ENCODE assay signal across 14 cellular contexts in genomic region chr11:102309621-102310541, GRCh38. TPM values are rescaled to one million over a fixed set of nuclear protein-coding genes. Genes with fewer than 3 reads are reported as not detected.
DNase-seq lines count a peak whose midpoint lies in the region; ATAC-seq, FAIRE-seq and TF ChIP-seq lines count a peak whose summit lies in the region.
"Had no signal": no experiment of that assay in that cellular context is flagged by ENCODE, and none has a peak within 500 bp of the region (broad histone marks: within the 10 kb centered on the region; RNA-seq: fewer than 3 reads in every experiment).

No MANE protein-coding gene starts in this region.

- no peaks in the 10 kb centered on the region for H3K9me3 ChIP-seq in SK-N-SH
- H3K9me3 ChIP-seq in WERI-Rb-1 (ENCODE audit: severe bottlenecking): no peaks in the 10 kb centered on the region
- H3K9me3 ChIP-seq in neural progenitor cell (ENCODE audit: low read depth): no peaks in the 10 kb centered on the region

- peaks cover 2% of the 10 kb centered on the region for H3K4me1 Mint-ChIP-seq in neural progenitor cell

- DNase-seq in SK-N-SH (no peak), HTR-8/SVneo (ENCODE audit: insufficient read length, low spot score) (no peak), WERI-Rb-1 (no peak), neural progenitor cell (ENCODE audit: low spot score) (peak; percentile 35), GM19239 (ENCODE audit: insufficient read length, low spot score) (no peak), cerebellar cortex (ENCODE audit: low spot score) (no peak), NCI-H446 treated with DMSO at 0.1 percent for 48 hours (lab: John Stamatoyannopoulos, UW) (no peak)
- DNase-seq: activated CD4-positive, alpha-beta T cell treated with anti-CD3 and anti-CD28 coated beads for 1 hour; DMS79; Kasumi-1; occipital lobe had no signal

- H2AFZ ChIP-seq in SK-N-SH (ENCODE audit: low read depth): no peak overlapping the region
- peak overlapping the region; percentile 20 for H2AFZ ChIP-seq in neural progenitor cell (replicated peaks)

- ATAC-seq in SK-N-SH treated with all-trans-retinoic acid at 6 μM for 48 hours: no peak

- H3K4me3 ChIP-seq in SK-N-SH (ENCODE audit: low read depth in 2 of 2, low read length in 1 of 2): no peak overlapping the region
- H3K4me3 ChIP-seq in WERI-Rb-1 (ENCODE audit: low read depth, low read length): no peak overlapping the region
- H3K4me3 ChIP-seq in neural progenitor cell: no peak overlapping the region

- H3K79me2 ChIP-seq in SK-N-SH (ENCODE audit: insufficient read depth) (no peaks in the 10 kb centered on the region), neural progenitor cell (ENCODE audit: low read depth) (no peaks in the 10 kb centered on the region)

- no peaks in the 10 kb centered on the region for H3K27me3 ChIP-seq in SK-N-SH (ENCODE audit: insufficient read depth)
- no peaks in the 10 kb centered on the region for H3K27me3 ChIP-seq in WERI-Rb-1 (ENCODE audit: insufficient read depth, low read depth, severe bottlenecking)
- H3K27me3 ChIP-seq in neural progenitor cell: no peaks in the 10 kb centered on the region

- no peak for TF ChIP-seq EP300 in SK-N-SH (IDR thresholded peaks at IDR 0.05; ENCODE audit: borderline replicate concordance in 1 of 2, low read depth in 1 of 2, low read length in 1 of 2)

- peaks cover 2% of the 10 kb centered on the region for H3K36me3 Mint-ChIP-seq in neural progenitor cell
- H3K36me3 Mint-ChIP-seq: brain had no signal

- H3K36me3 ChIP-seq in SK-N-SH (replicated peaks in 1 of 2; ENCODE audit: control insufficient read depth in 1 of 2, insufficient read depth in 2 of 2, low read length in 1 of 2) (no peaks in the 10 kb centered on the region), WERI-Rb-1 (no peaks in the 10 kb centered on the region), neural progenitor cell (no peaks in the 10 kb centered on the region)

- WGBS in SK-N-SH (ENCODE audit: low lambda C conversion rate): 91% methylated on average over 25 of the region's 25 CpGs

- H3K27me3 Mint-ChIP-seq in neural progenitor cell (ENCODE audit: insufficient read depth, low read depth): no peaks in the 10 kb centered on the region

- H3K27ac ChIP-seq in SK-N-SH (ENCODE audit: low read depth in 2 of 2, low read length in 1 of 2) (no peak overlapping the region), WERI-Rb-1 (no peak overlapping the region), neural progenitor cell (no peak overlapping the region)

- no peak overlapping the region for H3K27ac Mint-ChIP-seq in neural progenitor cell
- H3K27ac Mint-ChIP-seq: activated T-helper 2 cell treated with anti-CD3 and anti-CD28 coated beads, Interferon-gamma antibody, Interleukin-2, Interleukin-4, amounts not matched to agents 10 μg/mL and 5 μg/mL and 100 μg/mL, durations not matched to agents 14 hours and 24 hours and 36 hours; brain had no signal

- POLR2A ChIA-PET in SK-N-SH (lab: Yijun Ruan, JAX): no interaction called here

- peaks cover 5% of the 10 kb centered on the region for H3K9me3 Mint-ChIP-seq in neural progenitor cell
- H3K9me3 Mint-ChIP-seq: activated T-helper 2 cell treated with anti-CD3 and anti-CD28 coated beads, Interferon-gamma antibody, Interleukin-2, Interleukin-4, amounts not matched to agents 10 μg/mL and 5 μg/mL and 100 μg/mL, durations not matched to agents 14 hours and 24 hours and 36 hours had no signal

- H3K9ac ChIP-seq in SK-N-SH: no peak overlapping the region
- H3K9ac ChIP-seq in neural progenitor cell: no peak overlapping the region

- CTCF ChIA-PET in SK-N-SH (lab: Yijun Ruan, JAX): interaction anchor here (1.9 to 4.2 kb wide), 4 partner anchors 15 to 32 kb away, joined by 4 to 21 read pairs (median 16); no protein-coding TSS in a partner anchor

- H3F3A ChIP-seq in SK-N-SH (replicated peaks; ENCODE audit: insufficient read depth) (peaks cover 3% of the 10 kb centered on the region), neural progenitor cell (ENCODE audit: low read depth) (no peaks in the 10 kb centered on the region)

- H3K4me1 ChIP-seq in SK-N-SH (ENCODE audit: control insufficient read depth in 1 of 2, insufficient read depth in 2 of 2, low read depth in 1 of 2, low read length in 1 of 2): peaks cover 16 to 18% of the 10 kb centered on the region in 2 experiments; a peak in 3 of 4 replicates
- H3K4me1 ChIP-seq in neural progenitor cell: no peaks in the 10 kb centered on the region

- H3K9me2 ChIP-seq in SK-N-SH: no peaks in the 10 kb centered on the region

- peak; percentile 31; the same call in 1 of the 2 replicates for TF ChIP-seq CTCF in SK-N-SH (IDR thresholded peaks at IDR 0.05)
- TF ChIP-seq CTCF in WERI-Rb-1 (IDR thresholded peaks at IDR 0.05; ENCODE audit: low read depth, low read length): peak; percentile 36; the same call in 1 of the 2 replicates
- peak; percentile 54 for TF ChIP-seq CTCF in neural progenitor cell (IDR thresholded peaks at IDR 0.05)

- no peak overlapping the region for H3K4me3 Mint-ChIP-seq in neural progenitor cell
- H3K4me3 Mint-ChIP-seq: brain had no signal

- H3K4me2 ChIP-seq in SK-N-SH (no peak overlapping the region), neural progenitor cell (no peak overlapping the region)

- H4K20me1 ChIP-seq in SK-N-SH (ENCODE audit: insufficient read depth) (no peaks in the 10 kb centered on the region), neural progenitor cell (ENCODE audit: low read depth) (no peaks in the 10 kb centered on the region)

- FAIRE-seq in HTR-8/SVneo (lab: Jason Lieb, UNC) (peak; percentile 49), GM19239 (lab: Jason Lieb, UNC) (no peak)

- TF ChIP-seq RAD21 in SK-N-SH (IDR thresholded peaks at IDR 0.05; ENCODE audit: low read length): no peak

TF ChIP-seq in SK-N-SH, 30 proteins besides CTCF, POLR2A, EP300 and RAD21 (continues in another document):
- TF ChIP-seq ZBTB33 (IDR thresholded peaks at IDR 0.05; ENCODE audit: borderline replicate concordance, low read depth): no peak
- no peak for TF ChIP-seq MAX (IDR thresholded peaks at IDR 0.05; ENCODE audit: low read depth)
- no peak for TF ChIP-seq FOXM1 (IDR thresholded peaks at IDR 0.05; ENCODE audit: low read depth)
- no peak for TF ChIP-seq TAF1 (IDR thresholded peaks at IDR 0.05; ENCODE audit: borderline replicate concordance, low read depth, low read length)
- no peak for TF ChIP-seq TCF12 (IDR thresholded peaks at IDR 0.05)

TF ChIP-seq in SK-N-SH treated with all-trans-retinoic acid at 6 μM for 48 hours, 23 proteins besides CTCF, POLR2A, EP300 and RAD21 (continues in another document):
- TF ChIP-seq POU6F1 (CRISPR knock-in tag; IDR thresholded peaks at IDR 0.05; ENCODE audit: borderline replicate concordance, low read depth): no peak
- no peak for TF ChIP-seq ZFP3 (CRISPR knock-in tag; IDR thresholded peaks at IDR 0.05)
- no peak for TF ChIP-seq ZFP30 (CRISPR knock-in tag; IDR thresholded peaks at IDR 0.05)
- no peak for TF ChIP-seq ZNF8 (CRISPR knock-in tag; IDR thresholded peaks at IDR 0.05)
- TF ChIP-seq CSDC2 (CRISPR knock-in tag; IDR thresholded peaks at IDR 0.05): no peak
- TF ChIP-seq ESRRG (CRISPR knock-in tag; IDR thresholded peaks at IDR 0.05): no peak
- TF ChIP-seq CREB5 (CRISPR knock-in tag; IDR thresholded peaks at IDR 0.05; ENCODE audit: low read depth): no peak
- no peak for TF ChIP-seq GLIS3 (CRISPR knock-in tag; IDR thresholded peaks at IDR 0.05)
- TF ChIP-seq ISL1 (CRISPR knock-in tag; IDR thresholded peaks at IDR 0.05): no peak
- TF ChIP-seq PPARA (CRISPR knock-in tag; IDR thresholded peaks at IDR 0.05; ENCODE audit: borderline replicate concordance): no peak
- no peak for TF ChIP-seq BACH2 (CRISPR knock-in tag; IDR thresholded peaks at IDR 0.05; ENCODE audit: borderline replicate concordance)
- TF ChIP-seq OSR1 (CRISPR knock-in tag; IDR thresholded peaks at IDR 0.05): no peak
- TF ChIP-seq ZC3H10 (CRISPR knock-in tag; IDR thresholded peaks at IDR 0.05): no peak

RNA-seq across cellular contexts. Expression of gene BIRC3, which starts 7.4 kb away (rescaled TPM):
- polyA plus RNA-seq in SK-N-SH (2012; rRNA removed): 0.46 and 0.62 TPM in 2 replicates
- polyA plus RNA-seq in SK-N-SH (2012; cell fraction: cytosol; rRNA removed): 0.66 and 0.93 TPM in 2 replicates
- 0.26 and 0.57 TPM in 2 replicates for polyA plus RNA-seq in SK-N-SH (2012; cell fraction: nucleus; rRNA removed)
- total RNA-seq in neural progenitor cell (ENCODE audit: low replicate concordance): 0.09 TPM in 1 of 2 replicates, not detected in the other

RNA-seq across cellular contexts. Expression of gene BIRC2, which starts 37.1 kb away (rescaled TPM):
- polyA plus RNA-seq in SK-N-SH (2012; rRNA removed): 20.1 and 32.3 TPM in 2 replicates
- polyA plus RNA-seq in SK-N-SH (2012; cell fraction: cytosol; rRNA removed): 27.8 and 30.5 TPM in 2 replicates
- polyA plus RNA-seq in SK-N-SH (2012; cell fraction: nucleus; rRNA removed): 18.5 and 36.1 TPM in 2 replicates
- total RNA-seq in neural progenitor cell (ENCODE audit: low replicate concordance): 52.5 and 78.1 TPM in 2 replicates
